ENCODE assay signal across 18 cellular contexts in genomic region chr11:120646206-120646605, GRCh38.
DNase-seq lines count a peak whose midpoint lies in the region; ATAC-seq, FAIRE-seq and TF ChIP-seq lines count a peak whose summit lies in the region.
"Had no signal": no experiment of that assay in that cellular context is flagged by ENCODE, and none has a peak within 500 bp of the region (broad histone marks: within the 10 kb centered on the region; RNA-seq: fewer than 3 reads in every experiment).

No MANE protein-coding gene starts in this region.

- H3K4me3 ChIP-seq in HUES48 (ENCODE audit: low read depth, low read length): peak overlapping the region; percentile 12; the same call in 1 of the 2 replicates
- H3K4me3 ChIP-seq in H1 (ENCODE audit: extremely low read depth in 1 of 4, insufficient read depth in 2 of 4, low read depth in 3 of 4, low read length in 4 of 4): peak overlapping the region in 2 of 4 experiments; percentile 1 to 17; a peak in 1 of 8 replicates
- H3K4me3 ChIP-seq in upper lobe of right lung: no peak overlapping the region
- H3K4me3 ChIP-seq: GM12878, Peyer's patch had no signal

- H3K9ac ChIP-seq in HUES48 (ENCODE audit: low read depth, low read length): no peak overlapping the region
- H3K9ac ChIP-seq in H1 (replicated peaks in 1 of 4; ENCODE audit: extremely low read depth in 1 of 4, low read depth in 3 of 4, low read length in 3 of 4): no peak overlapping the region
- H3K9ac ChIP-seq: KMS-11 had no signal

- ATAC-seq in upper lobe of right lung (no peak), GM21576 (IDR thresholded peaks at IDR 0.05; ENCODE audit: unreplicated experiment) (no peak), left lobe of liver (no peak)
- ATAC-seq: CD8-positive, alpha-beta T cell; GM12878; SK-N-SH treated with all-trans-retinoic acid at 6 μM for 48 hours had no signal

- H2AK5ac ChIP-seq in H1 (ENCODE audit: low read depth, low read length): no peak overlapping the region

- H2BK15ac ChIP-seq in H1 (ENCODE audit: low read length): no peak overlapping the region

- no peak overlapping the region for H3K23ac ChIP-seq in H1 (ENCODE audit: insufficient read length)

- no peak overlapping the region for H4K5ac ChIP-seq in H1 (ENCODE audit: insufficient read length, low read depth, low read length)

- peaks cover 7 to 33% of the 10 kb centered on the region in 2 experiments for H4K20me1 ChIP-seq in H1 (replicated peaks in 1 of 2; ENCODE audit: control insufficient read depth in 1 of 2, insufficient read depth in 2 of 2, low read length in 2 of 2)

- no peak overlapping the region for H2BK120ac ChIP-seq in H1 (replicated peaks; ENCODE audit: low read depth, low read length)

- no peak overlapping the region for H3K18ac ChIP-seq in H1 (ENCODE audit: extremely low read depth, low read length)

- peak; percentile 58 for FAIRE-seq in H1 (lab: Jason Lieb, UNC)
- FAIRE-seq: GM12878 had no signal

- no peak overlapping the region for H4K8ac ChIP-seq in H1 (ENCODE audit: extremely low read depth, insufficient read depth, low read length)

- no peaks in the 10 kb centered on the region for H3K9me3 ChIP-seq in HUES48 (ENCODE audit: control insufficient read depth, insufficient read depth, low read length)
- no peaks in the 10 kb centered on the region for H3K9me3 ChIP-seq in H1 (ENCODE audit: insufficient read depth in 2 of 2, low read depth in 1 of 2, low read length in 1 of 2)
- H3K9me3 ChIP-seq in upper lobe of right lung: no peaks in the 10 kb centered on the region
- H3K9me3 ChIP-seq: Peyer's patch had no signal

- peak; percentile 12 to 37 (median 26); a peak in 3 of 4 replicates for TF ChIP-seq CTCF in H1 (IDR thresholded peaks at IDR 0.05; ENCODE audit: control extremely low read depth in 1 of 3, insufficient read depth in 1 of 3, low read depth in 1 of 3, low read length in 3 of 3)
- TF ChIP-seq CTCF in upper lobe of right lung (IDR thresholded peaks at IDR 0.05): no peak

- H3K79me2 ChIP-seq in H1 (ENCODE audit: control insufficient read depth in 1 of 2, insufficient read depth in 2 of 2, low read length in 2 of 2): no peaks in the 10 kb centered on the region

- no peaks in the 10 kb centered on the region for H3K36me3 ChIP-seq in HUES48 (ENCODE audit: control insufficient read depth, insufficient read depth, low read length)
- H3K36me3 ChIP-seq in H1 (ENCODE audit: control insufficient read depth in 2 of 4, insufficient read depth in 4 of 4, low read length in 3 of 4): no peaks in the 10 kb centered on the region
- H3K36me3 ChIP-seq in upper lobe of right lung: no peaks in the 10 kb centered on the region
- H3K36me3 ChIP-seq: Peyer's patch had no signal

- no peak overlapping the region for H2BK20ac ChIP-seq in H1 (ENCODE audit: low read length)

- POLR2A ChIA-PET in H1 (lab: Charles Lee; ENCODE audit: partially characterized antibody): interaction anchor here (0.9 kb wide), 1 partner anchor 15 kb away, joined by 4 read pairs; no protein-coding TSS in a partner anchor

- H3K14ac ChIP-seq in H1 (ENCODE audit: insufficient read length): no peak overlapping the region

- H2BK5ac ChIP-seq in H1 (ENCODE audit: low read depth, low read length): no peak overlapping the region

- 30% methylated on average over 3 of the region's 3 CpGs; no CpG with 5 or more reads in 1 of the 2 experiments for WGBS in H1 (ENCODE audit: extremely low coverage in 1 of 2, insufficient coverage in 1 of 2, insufficient read length in 1 of 2, insufficient replicate concordance in 2 of 2, low coverage in 1 of 2, low lambda C conversion rate in 2 of 2, missing lambda C conversion rate in 1 of 2), 2 experiments

- peak; percentile 33 to 56; a peak in 3 of 4 replicates for TF ChIP-seq RAD21 in H1 (IDR thresholded peaks at IDR 0.05 in 1 of 2, conservative IDR thresholded peaks at IDR 0.05 in 1 of 2; ENCODE audit: low read depth in 2 of 2, low read length in 2 of 2)

- H3K56ac ChIP-seq in H1 (replicated peaks; ENCODE audit: insufficient read length, low read depth, low read length): no peak overlapping the region

- H3K4me1 ChIP-seq in HUES48 (ENCODE audit: control insufficient read depth, insufficient read depth, low read length): peaks cover 23% of the 10 kb centered on the region
- H3K4me1 ChIP-seq in H1 (replicated peaks in 1 of 4; ENCODE audit: control insufficient read depth in 3 of 4, insufficient read depth in 4 of 4, low read length in 3 of 4): peaks cover 7 to 20% (median 11%) of the 10 kb centered on the region in 4 experiments
- H3K4me1 ChIP-seq in upper lobe of right lung: no peaks in the 10 kb centered on the region
- H3K4me1 ChIP-seq: Peyer's patch had no signal

- no peak overlapping the region for H2AFZ ChIP-seq in H1 (ENCODE audit: low read length)

- intact Hi-C loops in upper lobe of right lung (cut with DNase I): no loop called here

- CTCF ChIA-PET in H1 (lab: Charles Lee; ENCODE audit: partially characterized antibody): interaction anchor here (0.6 to 11.6 kb wide), 13 partner anchors 8 to 144 kb away, joined by 3 to 111 read pairs (median 4); no protein-coding TSS in a partner anchor

- DNase-seq in H1 (ENCODE audit: low read depth in 1 of 2, low spot score in 2 of 2) (no peak), iPS-NIHi11 (ENCODE audit: low spot score) (peak; percentile 56), upper lobe of right lung (peak; percentile 2), retina (no peak), left lobe of liver (ENCODE audit: low spot score) (no peak)
- DNase-seq: AML-193; C1 segment of cervical spinal cord; CD8-positive, alpha-beta T cell; DND-41; HFFc6; NCI-H2029 treated with DMSO at 0.1 percent for 48 hours; NK-92 treated with Interleukin-12 subunit alpha and Interleukin-12 subunit beta, amount 100 ng/mL, for 24 hours; Peyer's patch had no signal

- H3K4me2 ChIP-seq in H1 (ENCODE audit: insufficient read depth in 1 of 2, low read depth in 2 of 2, low read length in 2 of 2): peak overlapping the region; percentile 38 to 47; a peak in 3 of 4 replicates
- H3K4me2 ChIP-seq: KMS-11 had no signal

- TF ChIP-seq POLR2A in H1 (IDR thresholded peaks at IDR 0.05; ENCODE audit: control extremely low read depth in 1 of 2, low read depth in 2 of 2, low read length in 2 of 2): no peak

- TF ChIP-seq EP300 in H1 (IDR thresholded peaks at IDR 0.05; ENCODE audit: borderline replicate concordance in 1 of 2, low read depth in 2 of 2, low read length in 2 of 2): no peak

- H4K91ac ChIP-seq in H1 (replicated peaks; ENCODE audit: insufficient read length, low read length): no peak overlapping the region

- H3K4ac ChIP-seq in H1 (replicated peaks; ENCODE audit: insufficient read length, low read depth, low read length): no peak overlapping the region

- H2BK12ac ChIP-seq in H1 (ENCODE audit: low read depth, low read length): no peak overlapping the region

- H3K27me3 ChIP-seq in HUES48 (ENCODE audit: control insufficient read depth, insufficient read depth, low read length) (peaks cover 98% of the 10 kb centered on the region), H1 (replicated peaks in 1 of 4; ENCODE audit: control insufficient read depth in 3 of 4, extremely low read depth in 1 of 4, insufficient read depth in 3 of 4, low read length in 3 of 4) (peaks cover 54 to 98% (median 82%) of the 10 kb centered on the region in 4 experiments), upper lobe of right lung (peaks cover 4% of the 10 kb centered on the region)
- H3K27me3 ChIP-seq: Peyer's patch had no signal

- no peaks in the 10 kb centered on the region for H3K79me1 ChIP-seq in H1 (ENCODE audit: low read depth, low read length)

- no peak overlapping the region for H3K27ac ChIP-seq in HUES48 (ENCODE audit: low read depth, low read length)
- H3K27ac ChIP-seq in H1 (ENCODE audit: low read depth, low read length): no peak overlapping the region
- H3K27ac ChIP-seq in upper lobe of right lung: no peak overlapping the region
- H3K27ac ChIP-seq: KMS-11, Peyer's patch had no signal

- no peaks in the 10 kb centered on the region for H3K23me2 ChIP-seq in H1 (ENCODE audit: low read depth, low read length)

TF ChIP-seq in H1, 55 proteins besides CTCF, POLR2A, EP300 and RAD21:
- TF ChIP-seq PHF8 (conservative IDR thresholded peaks at IDR 0.05; ENCODE audit: low read depth, low read length) (no peak), CBX8 (IDR thresholded peaks at IDR 0.05; ENCODE audit: borderline replicate concordance, low read depth, low read length) (no peak), SP2 (IDR thresholded peaks at IDR 0.05; ENCODE audit: low read length) (no peak), JUN (IDR thresholded peaks at IDR 0.05; ENCODE audit: low read depth, low read length) (no peak)

Comparison
In these comparisons a context has a peak if more than half of its experiments do, and no peak if none do; other contexts are left out.
1. DNase-seq: peak in iPS-NIHi11 (single experiment) and upper lobe of right lung (single experiment); none in H1 (0 of 2), retina (single experiment) and left lobe of liver (single experiment).